ENCODE assay signal across 8 cellular contexts in genomic region chr17:78128616-78129384, GRCh38. TPM values are rescaled to one million over a fixed set of nuclear protein-coding genes. Genes with fewer than 3 reads are reported as not detected.
DNase-seq lines count a peak whose midpoint lies in the region; ATAC-seq and TF ChIP-seq lines count a peak whose summit lies in the region.

TMC6 (minus strand) TSS chr17:78128755; CDS start chr17:78126832, 1,923 bp downstream.

- H3K4me1 ChIP-seq in ectodermal cell (ENCODE audit: control insufficient read depth, insufficient read depth, low read length) (peaks cover 9% of the 10 kb centered on the region), lung (ENCODE audit: control insufficient read depth in 2 of 2, insufficient read depth in 2 of 2, low read length in 2 of 2) (peaks cover 8 to 40% of the 10 kb centered on the region in 2 donors)

- no peaks in the 10 kb centered on the region for H3K27me3 Mint-ChIP-seq in activated CD4-positive, alpha-beta T cell treated with anti-CD3 and anti-CD28 coated beads, Interleukin-2, amount 10 ng/mL, durations not matched to agents 24 days and 14 days
- no peaks in the 10 kb centered on the region for H3K27me3 Mint-ChIP-seq in stimulated activated memory B cell treated with anti-CD40 and anti-IgM and Interleukin-4, amounts not matched to agents 10 μg/mL and 1 μg/mL and 100 μg/mL, for 72 hours

- ATAC-seq in lung (ENCODE audit: insufficient read depth, low FRiP score), result peak; percentile 54
- ATAC-seq in stimulated activated memory B cell treated with anti-CD40 and anti-IgM and Interleukin-4, amounts not matched to agents 10 μg/mL and 1 μg/mL and 100 μg/mL, for 72 hours, result peak; percentile 44
- no peak for ATAC-seq in GM21360 (IDR thresholded peaks at IDR 0.05; ENCODE audit: unreplicated experiment)

- H3K9me3 ChIP-seq in ectodermal cell (ENCODE audit: control insufficient read depth, low read length) (no peaks in the 10 kb centered on the region), lung (ENCODE audit: control insufficient read depth in 2 of 2, insufficient read depth in 1 of 2, low read length in 1 of 2) (no peaks in the 10 kb centered on the region)

- H3K27me3 ChIP-seq in ectodermal cell (ENCODE audit: control insufficient read depth, insufficient read depth, low read length, poor library complexity, severe bottlenecking) (peaks cover 58% of the 10 kb centered on the region), lung (ENCODE audit: control insufficient read depth, insufficient read depth) (no peaks in the 10 kb centered on the region)

- peak within 1 kb of the TSS; percentile 99 for H3K4me3 Mint-ChIP-seq in activated CD4-positive, alpha-beta T cell treated with anti-CD3 and anti-CD28 coated beads, Interleukin-2, amount 10 ng/mL, durations not matched to agents 24 days and 14 days
- H3K4me3 Mint-ChIP-seq in stimulated activated memory B cell treated with anti-CD40 and anti-IgM and Interleukin-4, amounts not matched to agents 10 μg/mL and 1 μg/mL and 100 μg/mL, for 72 hours, result peak within 1 kb of the TSS; percentile 92

- H3K9me3 Mint-ChIP-seq in activated CD4-positive, alpha-beta T cell treated with anti-CD3 and anti-CD28 coated beads, Interleukin-2, amount 10 ng/mL, durations not matched to agents 24 days and 14 days, result no peaks in the 10 kb centered on the region
- no peaks in the 10 kb centered on the region for H3K9me3 Mint-ChIP-seq in stimulated activated memory B cell treated with anti-CD40 and anti-IgM and Interleukin-4, amounts not matched to agents 10 μg/mL and 1 μg/mL and 100 μg/mL, for 72 hours

- TF ChIP-seq CTCF in AG10803 (conservative IDR thresholded peaks at IDR 0.05; ENCODE audit: low read length), result no peak
- TF ChIP-seq CTCF in lung (IDR thresholded peaks at IDR 0.05; ENCODE audit: control extremely low read depth, extremely low read depth), result no peak

- H3K36me3 ChIP-seq in ectodermal cell (ENCODE audit: control insufficient read depth, insufficient read depth, low read length) (no peaks in the 10 kb centered on the region), lung (ENCODE audit: control insufficient read depth in 2 of 2, insufficient read depth in 2 of 2, low read length in 2 of 2) (peaks cover 0 to 24% of the 10 kb centered on the region in 2 donors)

- intact Hi-C loops in activated CD4-positive, alpha-beta T cell treated with anti-CD3 and anti-CD28 coated beads, Interleukin-2, amount 10 ng/mL, durations not matched to agents 24 days and 14 days (cut with micrococcal nuclease), result loop anchor here (5.0 kb wide), 1 partner anchor 229 kb away; no protein-coding TSS in a partner anchor

- H3K36me3 Mint-ChIP-seq in activated CD4-positive, alpha-beta T cell treated with anti-CD3 and anti-CD28 coated beads, Interleukin-2, amount 10 ng/mL, durations not matched to agents 24 days and 14 days (ENCODE audit: low read depth), result peaks cover 46% of the 10 kb centered on the region
- H3K36me3 Mint-ChIP-seq in stimulated activated memory B cell treated with anti-CD40 and anti-IgM and Interleukin-4, amounts not matched to agents 10 μg/mL and 1 μg/mL and 100 μg/mL, for 72 hours, result peaks cover 55% of the 10 kb centered on the region

- DNase-seq in AG10803 (ENCODE audit: low read depth), result no peak
- DNase-seq in GM19238 (ENCODE audit: insufficient read length, low spot score), result peak; percentile 72
- peak; percentile 80 for DNase-seq in NCI-H345 (lab: John Stamatoyannopoulos, UW)
- DNase-seq in activated CD4-positive, alpha-beta T cell treated with anti-CD3 and anti-CD28 coated beads, Interleukin-2, amount 10 ng/mL, durations not matched to agents 24 days and 14 days, result peak; percentile 91
- DNase-seq in lung (ENCODE audit: low spot score), result peak; percentile 74

- WGBS in ectodermal cell, 2 experiments, result 4% methylated on average over 46 to 47 of the region's 47 CpGs
- 2 to 3% methylated on average over 30 to 44 of the region's 47 CpGs for WGBS in lung, 2 donors

- H3K27ac ChIP-seq in ectodermal cell (ENCODE audit: insufficient read depth, low read depth, low read length, poor library complexity, severe bottlenecking) (peak within 1 kb of the TSS; percentile 40), lung (ENCODE audit: low read depth in 1 of 2, low read length in 1 of 2) (peak within 1 kb of the TSS; percentile 89 to 93)

- peak within 1 kb of the TSS; percentile 97 for H3K27ac Mint-ChIP-seq in activated CD4-positive, alpha-beta T cell treated with anti-CD3 and anti-CD28 coated beads, Interleukin-2, amount 10 ng/mL, durations not matched to agents 24 days and 14 days
- peak within 1 kb of the TSS; percentile 93 for H3K27ac Mint-ChIP-seq in stimulated activated memory B cell treated with anti-CD40 and anti-IgM and Interleukin-4, amounts not matched to agents 10 μg/mL and 1 μg/mL and 100 μg/mL, for 72 hours

- H3K4me1 Mint-ChIP-seq in activated CD4-positive, alpha-beta T cell treated with anti-CD3 and anti-CD28 coated beads, Interleukin-2, amount 10 ng/mL, durations not matched to agents 24 days and 14 days, result peaks cover 52% of the 10 kb centered on the region
- peaks cover 76% of the 10 kb centered on the region for H3K4me1 Mint-ChIP-seq in stimulated activated memory B cell treated with anti-CD40 and anti-IgM and Interleukin-4, amounts not matched to agents 10 μg/mL and 1 μg/mL and 100 μg/mL, for 72 hours

- H3K4me3 ChIP-seq in AG10803 (ENCODE audit: low read length) (peak within 1 kb of the TSS; percentile 36), ectodermal cell (ENCODE audit: insufficient read depth, low read depth, low read length) (peak within 1 kb of the TSS; percentile 72), lung (peak within 1 kb of the TSS; percentile 74)

RNA-seq across cellular contexts. Expression of gene TMC6, which starts in this region (rescaled TPM):
- 250 and 251 TPM in 2 replicates for total RNA-seq in activated CD4-positive, alpha-beta T cell treated with anti-CD3 and anti-CD28 coated beads, Interleukin-2, amount 10 ng/mL, durations not matched to agents 24 days and 14 days
- polyA plus RNA-seq in ectodermal cell (2013, experiment 1 of 4), result 20.9 TPM
- polyA plus RNA-seq in ectodermal cell (2013, experiment 2 of 4), result 22.2 TPM
- polyA plus RNA-seq in ectodermal cell (2013, experiment 3 of 4), result 18.5 TPM
- 14.3 TPM for polyA plus RNA-seq in ectodermal cell (2013, experiment 4 of 4)
- total RNA-seq in lung, result 100 to 1,000 TPM in 1 of 2 donors, 10 to 100 TPM in 1; 75.7 to 166 TPM
- 100 to 1,000 TPM in 1 of 2 donors, 10 to 100 TPM in 1; 88.4 to 109 TPM for polyA plus RNA-seq in lung
